ENCODE assay signal across 8 cellular contexts in the genomic region with DNA sequence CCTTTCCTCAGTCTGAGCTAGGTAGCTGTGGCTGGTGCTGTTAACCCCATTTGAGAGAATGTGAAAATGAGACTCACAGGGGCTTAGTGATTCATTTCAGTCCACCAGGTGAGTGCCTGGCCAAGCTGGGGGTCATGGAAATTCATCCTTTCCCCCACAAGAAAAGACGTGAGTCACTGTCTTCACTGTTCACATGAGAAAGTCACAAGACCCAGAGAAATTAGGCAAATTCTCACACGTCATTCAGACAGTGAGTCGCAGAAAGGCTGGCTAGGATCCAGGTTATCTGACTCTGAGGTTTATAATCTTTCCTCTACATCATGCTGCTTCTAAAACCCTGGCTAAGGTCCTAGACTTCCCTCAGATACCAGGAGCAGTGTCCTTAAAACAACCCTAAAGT.
A peak's percentile ranks its signal among the peaks of the same experiment; 100 is the strongest.
DNase-seq lines count a peak whose midpoint lies in the region; ATAC-seq and TF ChIP-seq lines count a peak whose summit lies in the region.

No MANE protein-coding gene starts in this region.

- H3K36me3 ChIP-seq in breast epithelium = no peaks in the 10 kb centered on the region
- H3K36me3 ChIP-seq in tibial artery = no peaks in the 10 kb centered on the region

- H3K27me3 Mint-ChIP-seq in MCF 10A (ENCODE audit: insufficient read depth, unreplicated experiment) = no peaks in the 10 kb centered on the region

- no peaks in the 10 kb centered on the region for H3K36me3 Mint-ChIP-seq in MCF 10A (ENCODE audit: insufficient read depth, unreplicated experiment)

- no peak for TF ChIP-seq POLR2A in breast epithelium (IDR thresholded peaks at IDR 0.05)

- peaks cover 20% of the 10 kb centered on the region for H3K4me1 Mint-ChIP-seq in MCF 10A (ENCODE audit: insufficient read depth, unreplicated experiment)

- H3K4me3 ChIP-seq in breast epithelium (no peak overlapping the region), tibial artery (no peak overlapping the region)

- no peak overlapping the region for H3K4me3 Mint-ChIP-seq in MCF 10A (ENCODE audit: unreplicated experiment)

- H3K9me3 Mint-ChIP-seq in MCF 10A (ENCODE audit: unreplicated experiment) = peaks cover 10% of the 10 kb centered on the region

- H3K27me3 ChIP-seq in breast epithelium = no peaks in the 10 kb centered on the region
- no peaks in the 10 kb centered on the region for H3K27me3 ChIP-seq in tibial artery

- DNase-seq in MCF 10A (ENCODE audit: unreplicated experiment) (peak; percentile 90), breast epithelium (ENCODE audit: low spot score in 2 of 2) (no peak), epithelial cell of prostate (ENCODE audit: low read depth, low spot score) (peak; percentile 20), tibial artery (peak; percentile 48 to 71), DMS153 (lab: John Stamatoyannopoulos, UW) (no peak), globus pallidus (ENCODE audit: low spot score) (no peak)
- DNase-seq in activated effector memory CD4-positive, alpha-beta T cell treated with anti-CD3 and anti-CD28 coated beads, Interleukin-2, amount 50 U/mL, for 16 hours = no peak

- no peak overlapping the region for H3K27ac ChIP-seq in breast epithelium
- no peak overlapping the region for H3K27ac ChIP-seq in epithelial cell of prostate
- H3K27ac ChIP-seq in tibial artery = peak overlapping the region; percentile 65 to 68

- H3K4me1 ChIP-seq in breast epithelium (no peaks in the 10 kb centered on the region), tibial artery (peaks cover 0 to 34% (median 8%) of the 10 kb centered on the region in 4 donors)

- no peak for TF ChIP-seq CTCF in MCF 10A (IDR thresholded peaks at IDR 0.05; ENCODE audit: unreplicated experiment)
- TF ChIP-seq CTCF in breast epithelium (IDR thresholded peaks at IDR 0.05) = no peak
- TF ChIP-seq CTCF in tibial artery (IDR thresholded peaks at IDR 0.05) = no peak

- intact Hi-C loops in MCF 10A (cut with micrococcal nuclease) = no loop called here
- intact Hi-C loops in breast epithelium (cut with DNase I; ENCODE audit: low total_unique reads) = no loop called here
- intact Hi-C loops in tibial artery (cut with DNase I; ENCODE audit: low total_unique reads) = no loop called here

- CTCF ChIA-PET in MCF 10A (lab: Yijun Ruan, JAX) = interaction anchor here (0.5 kb wide), 1 partner anchor 443 kb away, joined by 4 read pairs; no protein-coding TSS in a partner anchor

- no TSS peak for BruUV-seq in MCF 10A (replicated peaks; lab: Mats Ljungman, UMichigan)

- POLR2A ChIA-PET in MCF 10A (lab: Yijun Ruan, JAX) = interaction anchor here (0.7 kb wide), 1 partner anchor 9 kb away, joined by 4 read pairs; no protein-coding TSS in a partner anchor

- peak; percentile 82 for ATAC-seq in HG03432 (IDR thresholded peaks at IDR 0.05; ENCODE audit: unreplicated experiment)

- peak overlapping the region; percentile 81 for H3K27ac Mint-ChIP-seq in MCF 10A (ENCODE audit: low read depth, unreplicated experiment)

- H3K9me3 ChIP-seq in breast epithelium (no peaks in the 10 kb centered on the region), tibial artery (no peaks in the 10 kb centered on the region)

Comparison
In these comparisons a context has a peak if more than half of its experiments do, and no peak if none do; other contexts are left out.
1. DNase-seq: peak in MCF 10A (single experiment), epithelial cell of prostate (single experiment) and tibial artery (2 of 2); none in breast epithelium (0 of 2), DMS153 (single experiment), activated effector memory CD4-positive, alpha-beta T cell treated with anti-CD3 and anti-CD28 coated beads, Interleukin-2, amount 50 U/mL, for 16 hours (single experiment) and globus pallidus (single experiment).
2. H3K27ac ChIP-seq: peak in tibial artery (2 of 2); none in breast epithelium (0 of 2) and epithelial cell of prostate (single experiment).